9 cellular contexts compared by ENCODE assay signal in the genomic region with DNA sequence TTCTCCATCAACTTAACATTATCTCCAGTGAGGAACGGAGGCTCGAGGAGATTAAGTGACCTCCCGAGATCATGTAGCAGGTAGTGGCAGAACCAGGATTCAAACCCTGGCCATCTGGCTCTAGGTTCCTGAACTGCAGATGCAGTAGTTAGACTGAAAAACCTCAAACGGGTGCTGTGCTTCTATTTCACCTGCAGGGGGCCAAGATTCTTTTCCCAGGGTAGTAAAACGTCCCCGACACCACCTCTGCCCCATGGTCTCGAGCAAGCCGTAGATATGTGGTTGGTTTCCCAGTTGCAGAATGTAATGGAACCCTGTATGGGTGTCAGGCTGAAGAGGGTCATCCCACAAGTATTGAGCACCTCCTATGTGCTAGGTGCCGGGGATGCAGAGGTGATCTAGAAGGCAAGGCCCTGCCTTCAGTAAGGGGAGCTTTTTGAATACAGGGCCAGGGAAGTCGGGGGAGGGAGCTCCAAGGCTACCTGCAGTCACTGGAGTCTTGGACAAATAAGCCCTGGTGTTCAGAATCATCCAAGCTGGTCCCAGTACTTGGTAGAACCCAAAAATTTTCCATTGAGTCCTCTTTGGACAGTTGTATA.
A peak's percentile ranks its signal among the peaks of the same experiment; 100 is the strongest.
DNase-seq lines count a peak whose midpoint lies in the region; ATAC-seq and TF ChIP-seq lines count a peak whose summit lies in the region.
"Had no signal": no experiment of that assay in that cellular context is flagged by ENCODE, and none has a peak within 500 bp of the region (broad histone marks: within the 10 kb centered on the region; RNA-seq: fewer than 3 reads in every experiment).

No MANE protein-coding gene starts in this region.

- ATAC-seq in HG02798 (IDR thresholded peaks at IDR 0.05; ENCODE audit: poor library complexity, unreplicated experiment): no peak

- DNase-seq in NCI-H1436 (lab: John Stamatoyannopoulos, UW): peak; percentile 26
- no peak for DNase-seq in NCI-H1436 treated with DMSO at 0.1 percent for 48 hours (lab: John Stamatoyannopoulos, UW)
- peak; percentile 38 for DNase-seq in HuH-7 (ENCODE audit: low spot score)
- no peak for DNase-seq in astrocyte of the cerebellum (ENCODE audit: low read depth)
- DNase-seq in nephron progenitor cell: no peak
- DNase-seq in A172 (ENCODE audit: low spot score): no peak
- DNase-seq in MV-4-11 (lab: John Stamatoyannopoulos, UW): no peak

- TF ChIP-seq CTCF in astrocyte of the cerebellum (IDR thresholded peaks at IDR 0.05; ENCODE audit: low read depth, low read length, missing control alignments) (peak; percentile 24), nephron progenitor cell (IDR thresholded peaks at IDR 0.05) (peak; percentile 28)

- H3K4me1 Mint-ChIP-seq in nephron progenitor cell: peaks cover 89% of the 10 kb centered on the region

- no peaks in the 10 kb centered on the region for H3K27me3 Mint-ChIP-seq in nephron progenitor cell (ENCODE audit: low read depth, poor library complexity)

- no peak overlapping the region for H3K27ac Mint-ChIP-seq in nephron progenitor cell

- in situ Hi-C loops in astrocyte of the cerebellum (cut with HindIII; ENCODE audit: low sequenced_read_pairs): no loop called here

- H3K36me3 Mint-ChIP-seq in nephron progenitor cell (ENCODE audit: low read depth): no peaks in the 10 kb centered on the region

- no peak overlapping the region for H3K4me3 Mint-ChIP-seq in nephron progenitor cell

- no peaks in the 10 kb centered on the region for H3K9me3 Mint-ChIP-seq in nephron progenitor cell

- no peak overlapping the region for H3K4me3 ChIP-seq in astrocyte of the cerebellum (ENCODE audit: low read depth, low read length)
- H3K4me3 ChIP-seq: SJCRH30 had no signal

Comparison
In these comparisons a context has a peak if more than half of its experiments do, and no peak if none do; other contexts are left out.
1. DNase-seq: peak in NCI-H1436 (single experiment) and HuH-7 (single experiment); none in NCI-H1436 treated with DMSO at 0.1 percent for 48 hours (single experiment), astrocyte of the cerebellum (single experiment), nephron progenitor cell (single experiment), A172 (single experiment) and MV-4-11 (single experiment).